Comparison of ENCODE assay signal across 15 cellular contexts in genomic region chr10:71063431-71063830, GRCh38.
A peak's percentile ranks its signal among the peaks of the same experiment; 100 is the strongest.
DNase-seq lines count a peak whose midpoint lies in the region; TF ChIP-seq lines count a peak whose summit lies in the region.
"Had no signal": no experiment of that assay in that cellular context is flagged by ENCODE, and none has a peak within 500 bp of the region (broad histone marks: within the 10 kb centered on the region; RNA-seq: fewer than 3 reads in every experiment).

No MANE protein-coding gene starts in this region.

- no peaks in the 10 kb centered on the region for H3K79me1 ChIP-seq in mesendoderm (ENCODE audit: low read length)

- no peak for TF ChIP-seq CTCF in osteoblast (IDR thresholded peaks at IDR 0.05; ENCODE audit: extremely low read depth, low read depth, low read length)

- H3K18ac ChIP-seq in mesendoderm (ENCODE audit: low read length) = no peak overlapping the region

- H3K4me1 ChIP-seq in mesendoderm (ENCODE audit: control insufficient read depth, low read depth, low read length) (no peaks in the 10 kb centered on the region), osteoblast (ENCODE audit: insufficient read depth, low read length) (no peaks in the 10 kb centered on the region)
- H3K4me1 ChIP-seq: A549 had no signal

- no CpG with 5 or more reads among the region's 7 CpGs for WGBS in mesendoderm (ENCODE audit: extremely low coverage, insufficient coverage, low lambda C conversion rate)

- no peak overlapping the region for H2AFZ ChIP-seq in osteoblast (ENCODE audit: low read length)

- H3K27me3 ChIP-seq in H7 (ENCODE audit: control insufficient read depth, insufficient read depth, low read length) = no peaks in the 10 kb centered on the region
- no peaks in the 10 kb centered on the region for H3K27me3 ChIP-seq in mesendoderm (ENCODE audit: insufficient read depth, low read length, poor library complexity)
- peaks cover 19% of the 10 kb centered on the region for H3K27me3 ChIP-seq in osteoblast (ENCODE audit: insufficient read depth, low read length)
- H3K27me3 ChIP-seq: MG63 had no signal

- H3K4me3 ChIP-seq in H7 (ENCODE audit: insufficient read depth, low read depth, low read length) = no peak overlapping the region
- no peak overlapping the region for H3K4me3 ChIP-seq in mesendoderm (ENCODE audit: low read length)
- H3K4me3 ChIP-seq in osteoblast (ENCODE audit: insufficient read depth, low read length) = no peak overlapping the region
- H3K4me3 ChIP-seq: A549, K562, MG63, SK-N-MC had no signal

- H3K36me3 ChIP-seq in H7 (replicated peaks; ENCODE audit: control insufficient read depth, insufficient read depth, low read length) (no peaks in the 10 kb centered on the region), mesendoderm (ENCODE audit: control insufficient read depth, insufficient read depth, low read length) (no peaks in the 10 kb centered on the region), osteoblast (ENCODE audit: insufficient read depth, low read length) (no peaks in the 10 kb centered on the region)
- H3K36me3 ChIP-seq: MG63 had no signal

- H3K4me2 ChIP-seq in mesendoderm (ENCODE audit: low read length) = no peak overlapping the region
- H3K4me2 ChIP-seq in osteoblast (ENCODE audit: insufficient read depth, low read length) = no peak overlapping the region
- H3K4me2 ChIP-seq: A549 had no signal

- no peak overlapping the region for H2BK15ac ChIP-seq in mesendoderm (replicated peaks; ENCODE audit: low read depth)

- DNase-seq in H7 (peak; percentile 67), NCI-H69 (lab: John Stamatoyannopoulos, UW) (peak; percentile 8), mesendoderm (no peak), osteoblast (ENCODE audit: insufficient read length, low spot score, missing footprints) (peak; percentile 36), NCI-H146 treated with DMSO at 0.1 percent for 48 hours (lab: John Stamatoyannopoulos, UW; ENCODE audit: unreplicated experiment) (no peak), HuH-7 (ENCODE audit: low spot score) (no peak), GDM1 (lab: John Stamatoyannopoulos, UW) (no peak)
- DNase-seq: MG63, NCI-H1417, NCI-H187 treated with DMSO at 0.1 percent for 48 hours, NCI-H2107, SHP77 had no signal

- H4K5ac ChIP-seq in mesendoderm (ENCODE audit: low read length) = no peak overlapping the region

- H3K9ac ChIP-seq in mesendoderm (ENCODE audit: low read length) = no peak overlapping the region

- no peak overlapping the region for H3K27ac ChIP-seq in mesendoderm (ENCODE audit: low read depth, low read length)
- H3K27ac ChIP-seq in osteoblast (ENCODE audit: low read depth, low read length) = no peak overlapping the region
- H3K27ac ChIP-seq: A549, SK-N-MC had no signal

- H3K9me3 ChIP-seq in osteoblast (ENCODE audit: low read depth, low read length) = no peaks in the 10 kb centered on the region
- H3K9me3 ChIP-seq: A549, MG63 had no signal

- no peak overlapping the region for H2AK5ac ChIP-seq in mesendoderm (ENCODE audit: low read length)

- no peaks in the 10 kb centered on the region for H3K79me2 ChIP-seq in mesendoderm (ENCODE audit: control insufficient read depth, insufficient read depth, low read length)
- H3K79me2 ChIP-seq in osteoblast (ENCODE audit: insufficient read depth, low read length) = no peaks in the 10 kb centered on the region

- no peak overlapping the region for H3K4ac ChIP-seq in mesendoderm (ENCODE audit: low read depth, low read length)

- no peak overlapping the region for H3K23ac ChIP-seq in mesendoderm (ENCODE audit: low read length)

- H3K56ac ChIP-seq in mesendoderm (ENCODE audit: low read length) = peak overlapping the region; percentile 1

- no peaks in the 10 kb centered on the region for H4K20me1 ChIP-seq in osteoblast (ENCODE audit: insufficient read depth, low read length)

- H2BK5ac ChIP-seq in mesendoderm (ENCODE audit: low read length) = no peak overlapping the region

- H4K8ac ChIP-seq in mesendoderm (ENCODE audit: low read depth, low read length) = no peak overlapping the region

- no peak overlapping the region for H2BK120ac ChIP-seq in mesendoderm (ENCODE audit: low read depth, low read length)

Comparison
In these comparisons a context has a peak if more than half of its experiments do, and no peak if none do; other contexts are left out.
1. DNase-seq: peak in H7 (single experiment), NCI-H69 (single experiment) and osteoblast (single experiment); none in mesendoderm (single experiment), NCI-H146 treated with DMSO at 0.1 percent for 48 hours (single experiment), HuH-7 (single experiment) and GDM1 (single experiment).